ENCODE assay signal across 8 cellular contexts in genomic region chr22:28829358-28830181, GRCh38. TPM values are rescaled to one million over a fixed set of nuclear protein-coding genes. Genes with fewer than 3 reads are reported as not detected.
A peak's percentile ranks its signal among the peaks of the same experiment; 100 is the strongest.
DNase-seq lines count a peak whose midpoint lies in the region; ATAC-seq and TF ChIP-seq lines count a peak whose summit lies in the region.

No MANE protein-coding gene starts in this region.

- peaks cover 17% of the 10 kb centered on the region for H3K4me1 Mint-ChIP-seq in activated T-cell treated with anti-CD3 and anti-CD28 coated beads, Interleukin-2, amount 50 U/mL, for 4 hours (ENCODE audit: low read depth)
- H3K4me1 Mint-ChIP-seq in natural killer cell treated with Interleukin-12 subunit alpha and Interleukin-12 subunit beta and Interleukin-15 and Interleukin-18, amount 100 ng/mL, for 72 hours (ENCODE audit: low read depth in 2 of 2) = peaks cover 45 to 51% of the 10 kb centered on the region in 2 donors

- no peaks in the 10 kb centered on the region for H3K4me1 ChIP-seq in fibroblast of lung (ENCODE audit: control insufficient read depth, extremely low read depth, insufficient read depth, low read length)

- H3K36me3 Mint-ChIP-seq in activated T-cell treated with anti-CD3 and anti-CD28 coated beads, Interleukin-2, amount 50 U/mL, for 4 hours (ENCODE audit: insufficient read depth) = no peaks in the 10 kb centered on the region
- no peaks in the 10 kb centered on the region for H3K36me3 Mint-ChIP-seq in natural killer cell treated with Interleukin-12 subunit alpha and Interleukin-12 subunit beta and Interleukin-15 and Interleukin-18, amount 100 ng/mL, for 72 hours

- peak; percentile 90 to 98 for TF ChIP-seq CTCF in fibroblast of lung (conservative IDR thresholded peaks at IDR 0.05 in 1 of 2, IDR thresholded peaks at IDR 0.05 in 1 of 2; ENCODE audit: low read depth in 1 of 2, low read length in 2 of 2)

- H3K4me3 ChIP-seq in fibroblast of lung (replicated peaks in 1 of 4; ENCODE audit: control extremely low read depth in 1 of 4, insufficient read depth in 1 of 4, low read depth in 3 of 4, low read length in 4 of 4) = no peak overlapping the region

- ATAC-seq in HG02885 (IDR thresholded peaks at IDR 0.05; ENCODE audit: poor library complexity, unreplicated experiment) = peak; percentile 49
- peak; percentile 43 to 71 for ATAC-seq in activated T-cell treated with anti-CD3 and anti-CD28 coated beads, Interleukin-2, amount 50 U/mL, for 4 hours
- ATAC-seq in natural killer cell treated with Interleukin-12 subunit alpha and Interleukin-12 subunit beta and Interleukin-15 and Interleukin-18, amount 100 ng/mL, for 72 hours = peak; percentile 70 to 83
- no peak for ATAC-seq in GM21723 (IDR thresholded peaks at IDR 0.05; ENCODE audit: unreplicated experiment)

- no peak overlapping the region for H3K4me3 Mint-ChIP-seq in activated T-cell treated with anti-CD3 and anti-CD28 coated beads, Interleukin-2, amount 50 U/mL, for 4 hours
- H3K4me3 Mint-ChIP-seq in natural killer cell treated with Interleukin-12 subunit alpha and Interleukin-12 subunit beta and Interleukin-15 and Interleukin-18, amount 100 ng/mL, for 72 hours = peak overlapping the region; percentile 54

- H3K9ac ChIP-seq in fibroblast of lung (ENCODE audit: insufficient read depth, low read length) = no peak overlapping the region

- DNase-seq in CMK (ENCODE audit: low read depth) (peak; percentile 65), OCI-M2 (lab: John Stamatoyannopoulos, UW; ENCODE audit: unreplicated experiment) (peak; percentile 44), fibroblast of lung (ENCODE audit: low read depth in 2 of 2) (peak; percentile 54 to 81)
- DNase-seq in activated T-cell treated with anti-CD3 and anti-CD28 coated beads, Interleukin-2, amount 50 U/mL, for 4 hours = peak; percentile 77
- DNase-seq in natural killer cell treated with Interleukin-12 subunit alpha and Interleukin-12 subunit beta and Interleukin-15 and Interleukin-18, amount 100 ng/mL, for 72 hours (ENCODE audit: low spot score) = peak; percentile 77
- peak; percentile 48 to 54 for DNase-seq in stimulated activated CD8-positive, alpha-beta memory T cell treated with anti-CD3 and anti-CD28 coated beads, Interleukin-7, amount 100 ng/mL, for 48 hours (ENCODE audit: extremely low read depth in 1 of 2, low read depth in 1 of 2)

- no peaks in the 10 kb centered on the region for H3K27me3 ChIP-seq in fibroblast of lung (ENCODE audit: control insufficient read depth, insufficient read depth, low read length)

- H3K9me3 ChIP-seq in fibroblast of lung (ENCODE audit: control insufficient read depth, insufficient read depth, low read depth, low read length) = no peaks in the 10 kb centered on the region

- no peak overlapping the region for H3K27ac ChIP-seq in fibroblast of lung (ENCODE audit: insufficient read depth, low read length)

- H3K4me2 ChIP-seq in fibroblast of lung (ENCODE audit: extremely low read depth, insufficient read depth, low read length) = no peak overlapping the region

- no peaks in the 10 kb centered on the region for H4K20me1 ChIP-seq in fibroblast of lung (ENCODE audit: control insufficient read depth, extremely low read depth, insufficient read depth, low read length)

- H3K27me3 Mint-ChIP-seq in activated T-cell treated with anti-CD3 and anti-CD28 coated beads, Interleukin-2, amount 50 U/mL, for 4 hours (ENCODE audit: low read depth) = no peaks in the 10 kb centered on the region
- no peaks in the 10 kb centered on the region for H3K27me3 Mint-ChIP-seq in natural killer cell treated with Interleukin-12 subunit alpha and Interleukin-12 subunit beta and Interleukin-15 and Interleukin-18, amount 100 ng/mL, for 72 hours

- no peak overlapping the region for H2AFZ ChIP-seq in fibroblast of lung (ENCODE audit: low read length)

- no peaks in the 10 kb centered on the region for H3K36me3 ChIP-seq in fibroblast of lung (ENCODE audit: control insufficient read depth, insufficient read depth, low read length)

- H3K9me3 Mint-ChIP-seq in activated T-cell treated with anti-CD3 and anti-CD28 coated beads, Interleukin-2, amount 50 U/mL, for 4 hours = no peaks in the 10 kb centered on the region
- no peaks in the 10 kb centered on the region for H3K9me3 Mint-ChIP-seq in natural killer cell treated with Interleukin-12 subunit alpha and Interleukin-12 subunit beta and Interleukin-15 and Interleukin-18, amount 100 ng/mL, for 72 hours

- peak overlapping the region; percentile 50 to 81 for H3K27ac Mint-ChIP-seq in natural killer cell treated with Interleukin-12 subunit alpha and Interleukin-12 subunit beta and Interleukin-15 and Interleukin-18, amount 100 ng/mL, for 72 hours

- H3K79me2 ChIP-seq in fibroblast of lung (ENCODE audit: control insufficient read depth, insufficient read depth, low read length) = no peaks in the 10 kb centered on the region

RNA-seq across cellular contexts. Expression of gene XBP1, which starts 29.2 kb away (rescaled TPM):
- 100 to 1,000 TPM in 2 of 3 donors, 10 to 100 TPM in 1; 79.7 to 118 (median 105) TPM for total RNA-seq in activated T-cell treated with anti-CD3 and anti-CD28 coated beads, Interleukin-2, amount 50 U/mL, for 4 hours
- total RNA-seq in fibroblast of lung = 190 and 241 TPM in 2 replicates
- polyA plus RNA-seq in fibroblast of lung = 110 and 144 TPM in 2 replicates
- polyA plus RNA-seq in fibroblast of lung (2012) = 83.1 and 99.5 TPM in 2 replicates
- polyA minus RNA-seq in fibroblast of lung (ENCODE audit: low replicate concordance) = 139 and 163 TPM in 2 replicates
- total RNA-seq in natural killer cell treated with Interleukin-12 subunit alpha and Interleukin-12 subunit beta and Interleukin-15 and Interleukin-18, amount 100 ng/mL, for 72 hours = 100 to 1,000 TPM; 287 to 560 TPM

RNA-seq across cellular contexts. Expression of gene ZNRF3, which starts 53.8 kb away (rescaled TPM):
- 1 to 10 TPM; 3.3 to 4.9 (median 3.8) TPM for total RNA-seq in activated T-cell treated with anti-CD3 and anti-CD28 coated beads, Interleukin-2, amount 50 U/mL, for 4 hours
- 2.3 and 2.6 TPM in 2 replicates for total RNA-seq in fibroblast of lung
- polyA plus RNA-seq in fibroblast of lung = 1.1 and 2.5 TPM in 2 replicates
- 1.2 and 3.1 TPM in 2 replicates for polyA plus RNA-seq in fibroblast of lung (2012)
- 2.6 and 3.8 TPM in 2 replicates for polyA minus RNA-seq in fibroblast of lung (ENCODE audit: low replicate concordance)
- total RNA-seq in natural killer cell treated with Interleukin-12 subunit alpha and Interleukin-12 subunit beta and Interleukin-15 and Interleukin-18, amount 100 ng/mL, for 72 hours = under 1 TPM; 0.61 to 0.64 TPM

RNA-seq across cellular contexts. Expression of gene CCDC117, which starts 57.1 kb away (rescaled TPM):
- 10 to 100 TPM; 27.2 to 31.2 (median 28.5) TPM for total RNA-seq in activated T-cell treated with anti-CD3 and anti-CD28 coated beads, Interleukin-2, amount 50 U/mL, for 4 hours
- 12.4 and 18.7 TPM in 2 replicates for total RNA-seq in fibroblast of lung
- 14.2 and 16.7 TPM in 2 replicates for polyA plus RNA-seq in fibroblast of lung
- polyA plus RNA-seq in fibroblast of lung (2012) = 8.1 and 9.8 TPM in 2 replicates
- 1.5 and 6.3 TPM in 2 replicates for polyA minus RNA-seq in fibroblast of lung (ENCODE audit: low replicate concordance)
- total RNA-seq in natural killer cell treated with Interleukin-12 subunit alpha and Interleukin-12 subunit beta and Interleukin-15 and Interleukin-18, amount 100 ng/mL, for 72 hours = 10 to 100 TPM; 35.3 to 43.4 TPM
